22 cellular contexts compared by ENCODE assay signal in genomic region chr4:144820115-144820514, GRCh38.
DNase-seq lines count a peak whose midpoint lies in the region; ATAC-seq and TF ChIP-seq lines count a peak whose summit lies in the region.
"Had no signal": no experiment of that assay in that cellular context is flagged by ENCODE, and none has a peak within 500 bp of the region (broad histone marks: within the 10 kb centered on the region; RNA-seq: fewer than 3 reads in every experiment).

No MANE protein-coding gene starts in this region.

- no peak overlapping the region for H3K4me3 Mint-ChIP-seq in HFFc6
- no peak overlapping the region for H3K4me3 Mint-ChIP-seq in activated CD4-positive, alpha-beta T cell treated with anti-CD3 and anti-CD28 coated beads, Interleukin-2, amount 10 ng/mL, durations not matched to agents 7 days and 5 days
- H3K4me3 Mint-ChIP-seq: activated B cell treated with CpG ODN at 0.5 μM for 24 hours; stimulated activated naive CD8-positive, alpha-beta T cell treated with anti-CD3 and anti-CD28 coated beads, Interleukin-15, Interleukin-2, amounts not matched to agents 100 ng/mL and 50 ng/mL, for 24 hours had no signal

- H3K9me3 Mint-ChIP-seq in HFFc6: no peaks in the 10 kb centered on the region
- no peaks in the 10 kb centered on the region for H3K9me3 Mint-ChIP-seq in activated CD4-positive, alpha-beta T cell treated with anti-CD3 and anti-CD28 coated beads, Interleukin-2, amount 10 ng/mL, durations not matched to agents 7 days and 5 days

- peaks cover 10% of the 10 kb centered on the region for H3K4me1 Mint-ChIP-seq in HFFc6 (ENCODE audit: low read depth)
- H3K4me1 Mint-ChIP-seq in activated CD4-positive, alpha-beta T cell treated with anti-CD3 and anti-CD28 coated beads, Interleukin-2, amount 10 ng/mL, durations not matched to agents 7 days and 5 days: no peaks in the 10 kb centered on the region
- H3K4me1 Mint-ChIP-seq: activated B cell treated with CpG ODN at 0.5 μM for 24 hours had no signal

- H3K36me3 ChIP-seq in brain microvascular endothelial cell (replicated peaks): no peaks in the 10 kb centered on the region
- H3K36me3 ChIP-seq: upper lobe of left lung had no signal

- H3K27ac Mint-ChIP-seq in HFFc6: no peak overlapping the region
- no peak overlapping the region for H3K27ac Mint-ChIP-seq in activated CD4-positive, alpha-beta T cell treated with anti-CD3 and anti-CD28 coated beads, Interleukin-2, amount 10 ng/mL, durations not matched to agents 7 days and 5 days
- H3K27ac Mint-ChIP-seq: activated B cell treated with CpG ODN at 0.5 μM for 24 hours; stimulated activated naive CD8-positive, alpha-beta T cell treated with anti-CD3 and anti-CD28 coated beads, Interleukin-15, Interleukin-2, amounts not matched to agents 100 ng/mL and 50 ng/mL, for 24 hours had no signal

- H3K27me3 ChIP-seq in brain microvascular endothelial cell (replicated peaks): no peaks in the 10 kb centered on the region
- H3K27me3 ChIP-seq: hepatocyte, upper lobe of left lung had no signal

- H3K36me3 Mint-ChIP-seq in HFFc6 (ENCODE audit: low read depth): no peaks in the 10 kb centered on the region
- H3K36me3 Mint-ChIP-seq in activated CD4-positive, alpha-beta T cell treated with anti-CD3 and anti-CD28 coated beads, Interleukin-2, amount 10 ng/mL, durations not matched to agents 7 days and 5 days (ENCODE audit: low read depth): no peaks in the 10 kb centered on the region

- in situ Hi-C loops in brain microvascular endothelial cell (cut with HindIII; ENCODE audit: low pct_ligation_motif_present, low sequenced_read_pairs): no loop called here

- POLR2A ChIA-PET in AG04449 (lab: Yijun Ruan, JAX): no interaction called here
- POLR2A ChIA-PET in activated CD4-positive, alpha-beta T cell treated with anti-CD3 and anti-CD28 coated beads, Interleukin-2, amount 10 ng/mL, durations not matched to agents 7 days and 5 days (lab: Charles Lee): no interaction called here

- TF ChIP-seq CTCF in AG04449 (IDR thresholded peaks at IDR 0.05; ENCODE audit: insufficient read depth, low read length, missing control alignments): no peak
- no peak for TF ChIP-seq CTCF in HFFc6 (IDR thresholded peaks at IDR 0.05)
- TF ChIP-seq CTCF in brain microvascular endothelial cell (IDR thresholded peaks at IDR 0.05; ENCODE audit: low read depth, low read length, missing control alignments): no peak

- DNase-seq in AG04449 (ENCODE audit: low read depth, low spot score): peak; percentile 21
- DNase-seq in HFFc6: peak; percentile 21
- peak; percentile 46 for DNase-seq in brain microvascular endothelial cell
- DNase-seq in iris pigment epithelial cell (ENCODE audit: low read depth): peak; percentile 52
- DNase-seq in AML-193 (lab: John Stamatoyannopoulos, UW): no peak
- DNase-seq in NAMALWA (ENCODE audit: low spot score): no peak
- no peak for DNase-seq in activated CD4-positive, alpha-beta T cell treated with anti-CD3 and anti-CD28 coated beads, Interleukin-2, amount 10 ng/mL, durations not matched to agents 7 days and 5 days
- DNase-seq: ACHN, activated B cell treated with CpG ODN at 0.5 μM for 24 hours, aorta, dermis blood vessel endothelial cell, GDM1, midbrain, NCI-H1092 treated with DMSO at 0.1 percent for 48 hours, NCI-H2107, NCI-H526, SHP77 treated with DMSO at 0.1 percent for 48 hours, upper lobe of left lung had no signal

- H3K4me3 ChIP-seq in AG04449 (ENCODE audit: low read depth, low read length): no peak overlapping the region
- no peak overlapping the region for H3K4me3 ChIP-seq in brain microvascular endothelial cell (ENCODE audit: low read depth, low read length)
- H3K4me3 ChIP-seq: hepatocyte, upper lobe of left lung had no signal

- CTCF ChIA-PET in AG04449 (lab: Yijun Ruan, JAX): no interaction called here
- CTCF ChIA-PET in activated CD4-positive, alpha-beta T cell treated with anti-CD3 and anti-CD28 coated beads, Interleukin-2, amount 10 ng/mL, durations not matched to agents 7 days and 5 days (lab: Charles Lee): no interaction called here

- peak overlapping the region; percentile 68 for H3K27ac ChIP-seq in brain microvascular endothelial cell
- H3K27ac ChIP-seq: epithelial cell of prostate, hepatocyte, upper lobe of left lung had no signal

- no peaks in the 10 kb centered on the region for H3K27me3 Mint-ChIP-seq in HFFc6 (ENCODE audit: insufficient read depth)
- H3K27me3 Mint-ChIP-seq in activated CD4-positive, alpha-beta T cell treated with anti-CD3 and anti-CD28 coated beads, Interleukin-2, amount 10 ng/mL, durations not matched to agents 7 days and 5 days: no peaks in the 10 kb centered on the region
- H3K27me3 Mint-ChIP-seq: activated B cell treated with CpG ODN at 0.5 μM for 24 hours; stimulated activated naive CD8-positive, alpha-beta T cell treated with anti-CD3 and anti-CD28 coated beads, Interleukin-15, Interleukin-2, amounts not matched to agents 100 ng/mL and 50 ng/mL, for 24 hours had no signal

- ATAC-seq in GM19463 (IDR thresholded peaks at IDR 0.05; ENCODE audit: unreplicated experiment): no peak

Comparison
In these comparisons a context has a peak if more than half of its experiments do, and no peak if none do; other contexts are left out.
1. DNase-seq: peak in AG04449 (single experiment), HFFc6 (single experiment), brain microvascular endothelial cell (single experiment) and iris pigment epithelial cell (single experiment); none in AML-193 (0 of 2), NAMALWA (single experiment) and activated CD4-positive, alpha-beta T cell treated with anti-CD3 and anti-CD28 coated beads, Interleukin-2, amount 10 ng/mL, durations not matched to agents 7 days and 5 days (single experiment).